In genomic region chr17:56894859-56895455, GRCh38 we compare ENCODE assay signal across 17 cellular contexts.
"Had no signal": no experiment of that assay in that cellular context is flagged by ENCODE, and none has a peak within 500 bp of the region (broad histone marks: within the 10 kb centered on the region; RNA-seq: fewer than 3 reads in every experiment).

No MANE protein-coding gene starts in this region.

- ATAC-seq: activated CD8-positive, alpha-beta memory T cell treated with anti-CD3 and anti-CD28 coated beads, Interleukin-2, amount 10 ng/mL, durations not matched to agents 7 days and 5 days; activated naive CD8-positive, alpha-beta T cell treated with anti-CD3 and anti-CD28 coated beads, Interleukin-2, amount 50 U/mL, for 24 hours; gastrocnemius medialis; heart left ventricle; left colon; pancreas; stimulated activated naive CD8-positive, alpha-beta T cell treated with anti-CD3 and anti-CD28 coated beads, Interleukin-15, amount 100 ng/mL, for 72 hours had no signal

- H3K4me1 ChIP-seq: breast epithelium, gastrocnemius medialis, pancreas had no signal

- H3K9me3 ChIP-seq: breast epithelium, gastrocnemius medialis, heart left ventricle, pancreas, thoracic aorta had no signal

- H3K27me3 ChIP-seq: breast epithelium, gastrocnemius medialis, heart left ventricle, pancreas had no signal

- H3K4me3 Mint-ChIP-seq: activated CD4-positive, alpha-beta memory T cell treated with anti-CD3 and anti-CD28 coated beads for 36 hours; activated CD8-positive, alpha-beta memory T cell treated with anti-CD3 and anti-CD28 coated beads, Interleukin-2, amount 10 ng/mL, durations not matched to agents 7 days and 5 days; activated naive CD8-positive, alpha-beta T cell treated with anti-CD3 and anti-CD28 coated beads, Interleukin-2, amount 50 U/mL, for 24 hours; stimulated activated naive CD8-positive, alpha-beta T cell treated with anti-CD3 and anti-CD28 coated beads, Interleukin-15, amount 100 ng/mL, for 72 hours had no signal

- DNase-seq: activated CD4-positive, alpha-beta memory T cell treated with anti-CD3 and anti-CD28 coated beads for 36 hours; activated CD8-positive, alpha-beta memory T cell treated with anti-CD3 and anti-CD28 coated beads, Interleukin-2, amount 10 ng/mL, durations not matched to agents 7 days and 5 days; activated naive CD4-positive, alpha-beta T cell; activated naive CD8-positive, alpha-beta T cell treated with anti-CD3 and anti-CD28 coated beads, Interleukin-2, amount 50 U/mL, for 24 hours; aorta; dermis blood vessel endothelial cell; erythroblast; gastrocnemius medialis; heart left ventricle; left colon; mammary epithelial cell; pancreas; stimulated activated CD4-positive, alpha-beta T cell treated with anti-CD3 and anti-CD28 coated beads, Interleukin-4, amount 100 ng/mL, for 24 hours; stimulated activated naive CD8-positive, alpha-beta T cell treated with anti-CD3 and anti-CD28 coated beads, Interleukin-15, amount 100 ng/mL, for 72 hours had no signal

- H3K4me3 ChIP-seq: breast epithelium, gastrocnemius medialis, heart left ventricle, pancreas, thoracic aorta had no signal

- H3K27ac Mint-ChIP-seq: activated CD4-positive, alpha-beta memory T cell treated with anti-CD3 and anti-CD28 coated beads for 36 hours; activated CD8-positive, alpha-beta memory T cell treated with anti-CD3 and anti-CD28 coated beads, Interleukin-2, amount 10 ng/mL, durations not matched to agents 7 days and 5 days; activated naive CD8-positive, alpha-beta T cell treated with anti-CD3 and anti-CD28 coated beads, Interleukin-2, amount 50 U/mL, for 24 hours had no signal

- H3K27me3 Mint-ChIP-seq: activated CD4-positive, alpha-beta memory T cell treated with anti-CD3 and anti-CD28 coated beads for 36 hours; activated CD8-positive, alpha-beta memory T cell treated with anti-CD3 and anti-CD28 coated beads, Interleukin-2, amount 10 ng/mL, durations not matched to agents 7 days and 5 days; activated naive CD8-positive, alpha-beta T cell treated with anti-CD3 and anti-CD28 coated beads, Interleukin-2, amount 50 U/mL, for 24 hours; stimulated activated naive CD8-positive, alpha-beta T cell treated with anti-CD3 and anti-CD28 coated beads, Interleukin-15, amount 100 ng/mL, for 72 hours had no signal

- H3K9me3 Mint-ChIP-seq: activated CD4-positive, alpha-beta memory T cell treated with anti-CD3 and anti-CD28 coated beads for 36 hours; activated naive CD8-positive, alpha-beta T cell treated with anti-CD3 and anti-CD28 coated beads, Interleukin-2, amount 50 U/mL, for 24 hours; stimulated activated naive CD8-positive, alpha-beta T cell treated with anti-CD3 and anti-CD28 coated beads, Interleukin-15, amount 100 ng/mL, for 72 hours had no signal

- H3K27ac ChIP-seq: breast epithelium, gastrocnemius medialis, heart left ventricle, pancreas, thoracic aorta, VCaP had no signal
